ENCODE assay signal across 14 cellular contexts in the genomic region with DNA sequence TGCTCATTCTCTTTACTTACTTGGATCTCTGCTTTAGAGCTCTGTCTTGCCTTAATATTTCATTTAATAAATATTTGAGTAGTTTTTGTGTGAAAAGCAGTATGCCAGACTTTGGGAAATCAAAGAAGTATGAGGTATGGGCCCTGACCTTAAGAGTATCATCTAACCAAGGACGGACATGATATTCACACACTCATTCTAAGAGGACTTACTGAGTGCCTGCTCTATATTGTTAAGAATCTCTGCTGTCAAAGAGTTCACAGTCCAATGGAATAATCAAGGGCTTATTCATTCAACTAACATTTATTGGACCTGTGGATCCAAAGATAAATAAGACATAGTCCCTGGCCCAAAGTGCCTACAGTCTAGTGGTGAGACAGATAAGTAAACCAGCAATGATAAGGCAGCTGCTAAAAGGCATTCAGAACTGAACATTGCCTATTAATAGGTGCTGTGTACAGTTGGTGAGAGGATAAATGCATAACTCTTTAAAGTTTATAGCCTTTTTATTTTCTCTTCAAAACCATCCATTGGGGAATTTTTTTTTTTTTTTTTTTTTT.
"Had no signal": no experiment of that assay in that cellular context is flagged by ENCODE, and none has a peak within 500 bp of the region (broad histone marks: within the 10 kb centered on the region; RNA-seq: fewer than 3 reads in every experiment).

No MANE protein-coding gene starts in this region.

- ATAC-seq: activated CD8-positive, alpha-beta T cell treated with anti-CD3 and anti-CD28 coated beads, Interleukin-2, amount 10 ng/mL, durations not matched to agents 7 days and 5 days; activated naive CD4-positive, alpha-beta T cell treated with anti-CD3 and anti-CD28 coated beads, Interleukin-2, amount 50 U/mL, for 72 hours; body of pancreas; lower lobe of right lung; stimulated activated naive B cell treated with anti-CD40 and anti-IgM and Interleukin-4, amounts not matched to agents 10 μg/mL and 1 μg/mL and 100 μg/mL, for 72 hours; WTC11 had no signal

- H3K9me3 ChIP-seq: body of pancreas, esophagus muscularis mucosa, lower lobe of right lung had no signal

- H3K4me3 ChIP-seq: body of pancreas, coronary artery, esophagus muscularis mucosa, lower lobe of right lung had no signal

- DNase-seq: activated CD4-positive, alpha-beta T cell treated with anti-CD3 and anti-CD28 coated beads for 48 hours; activated CD8-positive, alpha-beta memory T cell treated with anti-CD3 and anti-CD28 coated beads, Interleukin-2, amount 50 U/mL, for 4 hours; activated CD8-positive, alpha-beta T cell treated with anti-CD3 and anti-CD28 coated beads, Interleukin-2, amount 10 ng/mL, durations not matched to agents 7 days and 5 days; activated effector memory CD4-positive, alpha-beta T cell treated with anti-CD3 and anti-CD28 coated beads, Interleukin-2, amount 50 U/mL, for 16 hours; activated T-cell treated with anti-CD3 and anti-CD28 coated beads, Interleukin-2, amount 50 U/mL, for 48 hours; body of pancreas; lower lobe of right lung; stimulated activated naive B cell treated with anti-CD40 and anti-IgM and Interleukin-4, amounts not matched to agents 10 μg/mL and 1 μg/mL and 100 μg/mL, for 72 hours; T-helper 1 cell; trophoblast cell had no signal

- H3K27ac ChIP-seq: body of pancreas, coronary artery, esophagus muscularis mucosa, lower lobe of right lung had no signal

- H3K27me3 ChIP-seq: body of pancreas, esophagus muscularis mucosa had no signal
